8 cellular contexts compared by ENCODE assay signal in genomic region chr16:21646721-21647561, GRCh38. TPM values are rescaled to one million over a fixed set of nuclear protein-coding genes. Genes with fewer than 3 reads are reported as not detected.
DNase-seq lines count a peak whose midpoint lies in the region; ATAC-seq and TF ChIP-seq lines count a peak whose summit lies in the region.

No MANE protein-coding gene starts in this region.

- H3K4me1 ChIP-seq in sigmoid colon, result peaks cover 0 to 25% (median 8%) of the 10 kb centered on the region in 4 donors

- no peaks in the 10 kb centered on the region for H3K9me3 Mint-ChIP-seq in stimulated activated effector memory CD8-positive, alpha-beta T cell treated with anti-CD3 and anti-CD28 coated beads, Interleukin-12 subunit alpha, Interleukin-12 subunit beta, amount 100 ng/mL, for 72 hours

- peaks cover 0 to 3% (median 0%) of the 10 kb centered on the region in 4 donors for H3K36me3 ChIP-seq in sigmoid colon

- WGBS in sigmoid colon, 2 donors, result 69 to 84% methylated on average over 18 of the region's 18 CpGs

- H3K36me3 Mint-ChIP-seq in stimulated activated effector memory CD8-positive, alpha-beta T cell treated with anti-CD3 and anti-CD28 coated beads, Interleukin-12 subunit alpha, Interleukin-12 subunit beta, amount 100 ng/mL, for 72 hours, result no peaks in the 10 kb centered on the region

- TF ChIP-seq POLR2A in sigmoid colon (IDR thresholded peaks at IDR 0.05), result no peak

- DNase-seq in epithelial cell of esophagus (ENCODE audit: low read depth) (peak; percentile 57), NCI-H1092 treated with DMSO at 0.1 percent for 48 hours (lab: John Stamatoyannopoulos, UW) (no peak), sigmoid colon (no peak), Kasumi-1 (lab: John Stamatoyannopoulos, UW) (no peak)
- peak; percentile 47 to 80 for DNase-seq in stimulated activated effector memory CD8-positive, alpha-beta T cell treated with anti-CD3 and anti-CD28 coated beads, Interleukin-12 subunit alpha, Interleukin-12 subunit beta, amount 100 ng/mL, for 72 hours (ENCODE audit: low spot score in 2 of 2)

- no peak for TF ChIP-seq EP300 in sigmoid colon (IDR thresholded peaks at IDR 0.05)

- H3K27ac ChIP-seq in sigmoid colon, result peak overlapping the region in 1 of 4 donors; percentile 55

- TF ChIP-seq CTCF in epithelial cell of esophagus (IDR thresholded peaks at IDR 0.05; ENCODE audit: insufficient read depth, low read depth, low read length, missing control alignments) (no peak), sigmoid colon (IDR thresholded peaks at IDR 0.05) (no peak)

- intact Hi-C loops in sigmoid colon (cut with DNase I), result no loop called here

- peak; percentile 78 for ATAC-seq in GM18858 (IDR thresholded peaks at IDR 0.05; ENCODE audit: unreplicated experiment)
- peak; percentile 84 for ATAC-seq in HG02884 (IDR thresholded peaks at IDR 0.05; ENCODE audit: unreplicated experiment)
- peak; percentile 94 to 95 for ATAC-seq in activated CD4-positive, CD25-positive, alpha-beta regulatory T cell treated with anti-CD3 and anti-CD28 coated beads, Interleukin-2, amount 50 U/mL, for 24 hours
- peak; percentile 99 for ATAC-seq in stimulated activated effector memory CD8-positive, alpha-beta T cell treated with anti-CD3 and anti-CD28 coated beads, Interleukin-12 subunit alpha, Interleukin-12 subunit beta, amount 100 ng/mL, for 72 hours

- H3K27ac Mint-ChIP-seq in stimulated activated effector memory CD8-positive, alpha-beta T cell treated with anti-CD3 and anti-CD28 coated beads, Interleukin-12 subunit alpha, Interleukin-12 subunit beta, amount 100 ng/mL, for 72 hours, result peak overlapping the region; percentile 21

- H3K27me3 ChIP-seq in sigmoid colon, result no peaks in the 10 kb centered on the region

- H3K4me1 Mint-ChIP-seq in stimulated activated effector memory CD8-positive, alpha-beta T cell treated with anti-CD3 and anti-CD28 coated beads, Interleukin-12 subunit alpha, Interleukin-12 subunit beta, amount 100 ng/mL, for 72 hours, result peaks cover 34% of the 10 kb centered on the region

- no peak overlapping the region for H3K4me3 ChIP-seq in epithelial cell of esophagus (ENCODE audit: low read length)
- H3K4me3 ChIP-seq in sigmoid colon, result no peak overlapping the region

- H3K4me3 Mint-ChIP-seq in stimulated activated effector memory CD8-positive, alpha-beta T cell treated with anti-CD3 and anti-CD28 coated beads, Interleukin-12 subunit alpha, Interleukin-12 subunit beta, amount 100 ng/mL, for 72 hours, result peak overlapping the region; percentile 66

- H3K9me3 ChIP-seq in sigmoid colon, result no peaks in the 10 kb centered on the region

RNA-seq across cellular contexts. Expression of gene IGSF6, which starts 5.5 kb away (rescaled TPM):
- total RNA-seq in sigmoid colon, result 1 to 10 TPM in 3 of 4 donors, under 1 TPM in 1; 0.83 to 3.9 (median 1.5) TPM
- polyA plus RNA-seq in sigmoid colon, result 10 to 100 TPM in 1 of 3 donors, 1 to 10 TPM in 2; 3.0 to 14.1 (median 6.7) TPM

RNA-seq across cellular contexts. Expression of gene OTOA, which starts 16.8 kb away (rescaled TPM):
- under 1 TPM in 2 of 4 donors, not detected in 2; 0.14 to 0.83 TPM for total RNA-seq in sigmoid colon
- under 1 TPM; 0.22 to 0.60 (median 0.46) TPM for polyA plus RNA-seq in sigmoid colon

RNA-seq across cellular contexts. Expression of gene METTL9, which starts 47.6 kb away (rescaled TPM):
- total RNA-seq in sigmoid colon, result 100 to 1,000 TPM; 108 to 155 (median 122) TPM
- polyA plus RNA-seq in sigmoid colon, result 10 to 100 TPM; 56.0 to 84.7 (median 82.8) TPM

Comparison
In these comparisons a context has a peak if more than half of its experiments do, and no peak if none do; other contexts are left out.
1. DNase-seq: peak in epithelial cell of esophagus (single experiment) and stimulated activated effector memory CD8-positive, alpha-beta T cell treated with anti-CD3 and anti-CD28 coated beads, Interleukin-12 subunit alpha, Interleukin-12 subunit beta, amount 100 ng/mL, for 72 hours (2 of 2); none in NCI-H1092 treated with DMSO at 0.1 percent for 48 hours (single experiment), sigmoid colon (single experiment) and Kasumi-1 (0 of 2).
2. Peak in every context shown above with its lines, with median percentiles within 50 percentile points of each other: ATAC-seq.